Comparison of ENCODE assay signal across 14 cellular contexts in the genomic region with DNA sequence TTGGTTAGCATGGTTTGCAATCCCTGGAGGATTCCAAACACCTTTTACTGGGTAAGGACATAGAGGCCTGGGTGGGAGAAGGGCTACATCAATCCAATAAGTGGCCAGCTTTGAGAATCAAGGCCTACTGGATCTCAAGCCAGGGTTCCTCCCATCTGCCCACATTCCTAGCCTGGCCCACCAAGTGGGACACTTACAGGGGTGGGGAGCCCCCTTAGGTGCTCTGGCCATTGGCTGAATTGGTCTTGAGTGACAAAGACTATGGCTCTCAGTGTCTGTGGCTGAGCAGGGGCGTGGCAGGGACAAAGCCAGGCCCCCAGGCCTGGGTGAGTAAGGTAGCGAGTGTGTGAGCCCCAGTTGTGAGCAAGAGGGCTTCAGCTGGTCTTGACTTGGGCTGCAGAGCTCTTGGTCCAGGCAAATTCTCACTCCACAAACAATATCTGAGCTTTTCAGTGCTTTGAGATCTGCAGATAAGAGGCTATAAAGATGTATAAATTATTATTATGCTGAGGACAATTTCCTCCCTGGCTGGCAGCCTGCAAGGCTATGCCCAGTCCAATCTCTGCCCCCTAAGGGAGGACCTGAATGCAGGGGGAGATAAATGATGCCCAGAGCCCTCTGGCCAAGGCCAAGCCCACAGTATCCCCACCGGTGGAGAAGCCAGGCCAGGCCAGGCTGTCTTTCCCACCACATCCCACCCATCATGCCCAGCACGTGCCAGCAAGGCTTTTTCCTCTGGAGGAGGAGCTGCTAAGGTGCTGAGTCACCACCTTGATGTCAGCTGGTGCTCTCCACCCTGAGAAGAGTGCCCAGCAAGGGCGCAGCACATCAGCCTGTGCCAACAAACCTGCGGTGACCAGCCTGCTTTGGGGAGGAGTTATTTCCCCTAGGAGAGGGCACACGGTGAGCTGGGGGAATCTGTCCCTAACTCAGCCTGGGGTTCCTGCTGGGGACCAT.
DNase-seq lines count a peak whose midpoint lies in the region; ATAC-seq and TF ChIP-seq lines count a peak whose summit lies in the region.
"Had no signal": no experiment of that assay in that cellular context is flagged by ENCODE, and none has a peak within 500 bp of the region (broad histone marks: within the 10 kb centered on the region; RNA-seq: fewer than 3 reads in every experiment).

No MANE protein-coding gene starts in this region.

- no peaks in the 10 kb centered on the region for H3K36me3 ChIP-seq in stomach
- H3K36me3 ChIP-seq: tibial artery had no signal

- peaks cover 3% of the 10 kb centered on the region for H3K36me3 Mint-ChIP-seq in activated CD4-positive, alpha-beta T cell treated with anti-CD3 and anti-CD28 coated beads, Interleukin-2, amount 10 ng/mL, durations not matched to agents 24 days and 14 days (ENCODE audit: low read depth)
- H3K36me3 Mint-ChIP-seq in activated CD4-positive, alpha-beta T cell treated with anti-CD3 and anti-CD28 coated beads, Interleukin-2, amount 10 ng/mL, durations not matched to agents 7 days and 5 days (ENCODE audit: low read depth) = no peaks in the 10 kb centered on the region
- H3K36me3 Mint-ChIP-seq: activated naive CD8-positive, alpha-beta T cell treated with anti-CD3 and anti-CD28 coated beads, Interleukin-2, amount 10 ng/mL, durations not matched to agents 7 days and 5 days had no signal

- ATAC-seq in GM21515 (IDR thresholded peaks at IDR 0.05; ENCODE audit: unreplicated experiment) (no peak), HG02610 (IDR thresholded peaks at IDR 0.05; ENCODE audit: unreplicated experiment) (no peak)

- intact Hi-C loops in activated CD4-positive, alpha-beta T cell treated with anti-CD3 and anti-CD28 coated beads, Interleukin-2, amount 10 ng/mL, durations not matched to agents 24 days and 14 days (cut with micrococcal nuclease) = no loop called here
- intact Hi-C loops in stomach (cut with DNase I; ENCODE audit: low total_unique reads) = no loop called here

- no peak for TF ChIP-seq EP300 in stomach (IDR thresholded peaks at IDR 0.05)

- H3K4me1 Mint-ChIP-seq in activated CD4-positive, alpha-beta T cell treated with anti-CD3 and anti-CD28 coated beads, Interleukin-2, amount 10 ng/mL, durations not matched to agents 24 days and 14 days = peaks cover 71% of the 10 kb centered on the region
- peaks cover 66% of the 10 kb centered on the region for H3K4me1 Mint-ChIP-seq in activated CD4-positive, alpha-beta T cell treated with anti-CD3 and anti-CD28 coated beads, Interleukin-2, amount 10 ng/mL, durations not matched to agents 7 days and 5 days

- H3K27me3 ChIP-seq in stomach = no peaks in the 10 kb centered on the region
- H3K27me3 ChIP-seq: hepatocyte, tibial artery had no signal

- no peak for TF ChIP-seq POLR2A in stomach (IDR thresholded peaks at IDR 0.05)

- H3K27me3 Mint-ChIP-seq in activated CD4-positive, alpha-beta T cell treated with anti-CD3 and anti-CD28 coated beads, Interleukin-2, amount 10 ng/mL, durations not matched to agents 24 days and 14 days = no peaks in the 10 kb centered on the region
- no peaks in the 10 kb centered on the region for H3K27me3 Mint-ChIP-seq in activated CD4-positive, alpha-beta T cell treated with anti-CD3 and anti-CD28 coated beads, Interleukin-2, amount 10 ng/mL, durations not matched to agents 7 days and 5 days
- H3K27me3 Mint-ChIP-seq: central memory CD8-positive, alpha-beta T cell had no signal

- no peaks in the 10 kb centered on the region for H3K9me3 ChIP-seq in stomach
- H3K9me3 ChIP-seq: tibial artery had no signal

- POLR2A ChIA-PET in activated CD4-positive, alpha-beta T cell treated with anti-CD3 and anti-CD28 coated beads, Interleukin-2, amount 10 ng/mL, durations not matched to agents 7 days and 5 days (lab: Charles Lee) = interaction anchor here (0.6 kb wide), 1 partner anchor 13 kb away, joined by 3 read pairs; no protein-coding TSS in a partner anchor

- no peak for TF ChIP-seq CTCF in epithelial cell of esophagus (IDR thresholded peaks at IDR 0.05; ENCODE audit: insufficient read depth, low read depth, low read length, missing control alignments)
- TF ChIP-seq CTCF in stomach (IDR thresholded peaks at IDR 0.05) = no peak
- no peak for TF ChIP-seq CTCF in coronary artery (IDR thresholded peaks at IDR 0.05)

- DNase-seq in activated CD4-positive, alpha-beta T cell treated with anti-CD3 and anti-CD28 coated beads, Interleukin-2, amount 10 ng/mL, durations not matched to agents 24 days and 14 days = no peak
- DNase-seq in activated CD4-positive, alpha-beta T cell treated with anti-CD3 and anti-CD28 coated beads, Interleukin-2, amount 10 ng/mL, durations not matched to agents 7 days and 5 days = no peak
- DNase-seq in LHCN-M2 (ENCODE audit: low read depth) (peak; percentile 57), epithelial cell of esophagus (ENCODE audit: low read depth) (peak; percentile 56), stomach (peak; percentile 71), coronary artery (ENCODE audit: low spot score) (no peak)
- DNase-seq: activated naive CD8-positive, alpha-beta T cell treated with anti-CD3 and anti-CD28 coated beads, Interleukin-2, amount 10 ng/mL, durations not matched to agents 7 days and 5 days; DND-41; T1000; tibial artery had no signal

- H3K27ac ChIP-seq in stomach (peak overlapping the region; percentile 19 to 64 (median 29)), coronary artery (no peak overlapping the region)
- H3K27ac ChIP-seq: tibial artery had no signal

- 54 to 86% (median 62%) methylated on average over 4 to 7 of the region's 7 CpGs for WGBS in stomach, 5 donors

- H3K27ac Mint-ChIP-seq in activated CD4-positive, alpha-beta T cell treated with anti-CD3 and anti-CD28 coated beads, Interleukin-2, amount 10 ng/mL, durations not matched to agents 24 days and 14 days = peak overlapping the region; percentile 42
- no peak overlapping the region for H3K27ac Mint-ChIP-seq in activated CD4-positive, alpha-beta T cell treated with anti-CD3 and anti-CD28 coated beads, Interleukin-2, amount 10 ng/mL, durations not matched to agents 7 days and 5 days
- H3K27ac Mint-ChIP-seq: activated naive CD8-positive, alpha-beta T cell treated with anti-CD3 and anti-CD28 coated beads, Interleukin-2, amount 10 ng/mL, durations not matched to agents 7 days and 5 days had no signal

- H3K4me3 ChIP-seq in epithelial cell of esophagus (ENCODE audit: low read length) (no peak overlapping the region), stomach (no peak overlapping the region), coronary artery (no peak overlapping the region)
- H3K4me3 ChIP-seq: hepatocyte, tibial artery had no signal

- no peaks in the 10 kb centered on the region for H3K9me3 Mint-ChIP-seq in activated CD4-positive, alpha-beta T cell treated with anti-CD3 and anti-CD28 coated beads, Interleukin-2, amount 10 ng/mL, durations not matched to agents 24 days and 14 days
- no peaks in the 10 kb centered on the region for H3K9me3 Mint-ChIP-seq in activated CD4-positive, alpha-beta T cell treated with anti-CD3 and anti-CD28 coated beads, Interleukin-2, amount 10 ng/mL, durations not matched to agents 7 days and 5 days
- H3K9me3 Mint-ChIP-seq: activated naive CD8-positive, alpha-beta T cell treated with anti-CD3 and anti-CD28 coated beads, Interleukin-2, amount 10 ng/mL, durations not matched to agents 7 days and 5 days; central memory CD8-positive, alpha-beta T cell had no signal

- H3K4me1 ChIP-seq in stomach = peaks cover 0 to 51% (median 8%) of the 10 kb centered on the region in 4 donors

- no peak overlapping the region for H3K4me3 Mint-ChIP-seq in activated CD4-positive, alpha-beta T cell treated with anti-CD3 and anti-CD28 coated beads, Interleukin-2, amount 10 ng/mL, durations not matched to agents 24 days and 14 days
- no peak overlapping the region for H3K4me3 Mint-ChIP-seq in activated CD4-positive, alpha-beta T cell treated with anti-CD3 and anti-CD28 coated beads, Interleukin-2, amount 10 ng/mL, durations not matched to agents 7 days and 5 days
- H3K4me3 Mint-ChIP-seq: activated naive CD8-positive, alpha-beta T cell treated with anti-CD3 and anti-CD28 coated beads, Interleukin-2, amount 10 ng/mL, durations not matched to agents 7 days and 5 days had no signal

- CTCF ChIA-PET in activated CD4-positive, alpha-beta T cell treated with anti-CD3 and anti-CD28 coated beads, Interleukin-2, amount 10 ng/mL, durations not matched to agents 7 days and 5 days (lab: Charles Lee) = interaction anchor here (0.8 to 6.4 kb wide), 12 partner anchors 8 to 82 kb away, joined by 3 to 37 read pairs (median 5); no protein-coding TSS in a partner anchor

Comparison
In these comparisons a context has a peak if more than half of its experiments do, and no peak if none do; other contexts are left out.
1. DNase-seq: peak in LHCN-M2 (single experiment), epithelial cell of esophagus (single experiment) and stomach (single experiment); none in activated CD4-positive, alpha-beta T cell treated with anti-CD3 and anti-CD28 coated beads, Interleukin-2, amount 10 ng/mL, durations not matched to agents 24 days and 14 days (single experiment), activated CD4-positive, alpha-beta T cell treated with anti-CD3 and anti-CD28 coated beads, Interleukin-2, amount 10 ng/mL, durations not matched to agents 7 days and 5 days (single experiment) and coronary artery (single experiment).
2. H3K27ac ChIP-seq: peak in stomach (5 of 5); none in coronary artery (0 of 2).